ENCODE assay signal across 1 cellular context in the genomic region with DNA sequence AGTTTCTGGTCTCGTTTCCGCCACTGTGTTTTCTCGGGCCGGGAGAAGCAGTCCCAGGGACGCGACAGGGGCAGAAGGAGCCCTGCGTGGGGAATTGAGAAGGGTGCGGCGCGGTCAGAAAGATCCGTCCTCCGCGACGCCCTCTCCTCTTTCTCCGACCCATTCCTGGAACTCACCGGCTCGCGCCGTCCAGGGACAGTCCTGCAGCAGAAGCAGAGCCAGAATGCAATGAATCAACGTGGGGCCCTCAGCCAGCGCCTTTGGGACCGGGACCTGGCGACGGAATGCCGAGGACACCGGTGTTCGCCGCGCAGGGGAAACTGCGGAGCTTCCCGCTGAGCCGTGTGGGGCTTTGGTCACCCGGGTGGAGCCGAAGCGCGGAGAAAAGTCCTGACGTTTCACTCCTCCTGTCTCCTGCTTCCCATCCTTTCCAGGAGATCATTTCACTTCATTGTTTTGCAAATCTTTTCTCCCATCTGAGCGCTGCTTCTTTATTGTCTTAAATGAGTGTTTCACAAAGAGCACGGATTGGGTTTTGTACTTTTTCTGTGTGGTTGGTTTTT.
TF ChIP-seq lines count a peak whose summit lies in the region.

No MANE protein-coding gene starts in this region.

TF ChIP-seq in GM12878, 131 proteins besides CTCF, POLR2A, EP300 and RAD21:
- TF ChIP-seq FOXK2 (IDR thresholded peaks at IDR 0.05) (no peak), TARDBP (IDR thresholded peaks at IDR 0.05; ENCODE audit: borderline replicate concordance) (no peak), ETV6 (conservative IDR thresholded peaks at IDR 0.05 in 1 of 2, IDR thresholded peaks at IDR 0.05 in 1 of 2; ENCODE audit: borderline replicate concordance in 1 of 2, low read depth in 1 of 2) (no peak), PML (IDR thresholded peaks at IDR 0.05; ENCODE audit: low read length) (no peak), SIN3A (IDR thresholded peaks at IDR 0.05; ENCODE audit: low read depth, low read length) (no peak), CBFB (IDR thresholded peaks at IDR 0.05; ENCODE audit: low read depth) (no peak), EGR1 (IDR thresholded peaks at IDR 0.05; ENCODE audit: borderline replicate concordance in 1 of 2, low read depth in 2 of 2, low read length in 2 of 2) (no peak), NR2C2 (IDR thresholded peaks at IDR 0.05; ENCODE audit: borderline replicate concordance, control insufficient read depth, insufficient read length, low read depth) (no peak), ESRRA (IDR thresholded peaks at IDR 0.05; ENCODE audit: low read length) (no peak), RFX5 (IDR thresholded peaks at IDR 0.05; ENCODE audit: low read depth, low read length) (no peak)
- TF ChIP-seq, protein P1, sequence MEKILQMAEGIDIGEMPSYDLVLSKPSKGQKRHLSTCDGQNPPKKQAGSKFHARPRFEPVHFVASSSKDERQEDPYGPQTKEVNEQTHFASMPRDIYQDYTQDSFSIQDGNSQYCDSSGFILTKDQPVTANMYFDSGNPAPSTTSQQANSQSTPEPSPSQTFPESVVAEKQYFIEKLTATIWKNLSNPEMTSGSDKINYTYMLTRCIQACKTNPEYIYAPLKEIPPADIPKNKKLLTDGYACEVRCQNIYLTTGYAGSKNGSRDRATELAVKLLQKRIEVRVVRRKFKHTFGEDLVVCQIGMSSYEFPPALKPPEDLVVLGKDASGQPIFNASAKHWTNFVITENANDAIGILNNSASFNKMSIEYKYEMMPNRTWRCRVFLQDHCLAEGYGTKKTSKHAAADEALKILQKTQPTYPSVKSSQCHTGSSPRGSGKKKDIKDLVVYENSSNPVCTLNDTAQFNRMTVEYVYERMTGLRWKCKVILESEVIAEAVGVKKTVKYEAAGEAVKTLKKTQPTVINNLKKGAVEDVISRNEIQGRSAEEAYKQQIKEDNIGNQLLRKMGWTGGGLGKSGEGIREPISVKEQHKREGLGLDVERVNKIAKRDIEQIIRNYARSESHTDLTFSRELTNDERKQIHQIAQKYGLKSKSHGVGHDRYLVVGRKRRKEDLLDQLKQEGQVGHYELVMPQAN (conservative IDR thresholded peaks at IDR 0.05) = no peak
- TF ChIP-seq, protein P2, sequence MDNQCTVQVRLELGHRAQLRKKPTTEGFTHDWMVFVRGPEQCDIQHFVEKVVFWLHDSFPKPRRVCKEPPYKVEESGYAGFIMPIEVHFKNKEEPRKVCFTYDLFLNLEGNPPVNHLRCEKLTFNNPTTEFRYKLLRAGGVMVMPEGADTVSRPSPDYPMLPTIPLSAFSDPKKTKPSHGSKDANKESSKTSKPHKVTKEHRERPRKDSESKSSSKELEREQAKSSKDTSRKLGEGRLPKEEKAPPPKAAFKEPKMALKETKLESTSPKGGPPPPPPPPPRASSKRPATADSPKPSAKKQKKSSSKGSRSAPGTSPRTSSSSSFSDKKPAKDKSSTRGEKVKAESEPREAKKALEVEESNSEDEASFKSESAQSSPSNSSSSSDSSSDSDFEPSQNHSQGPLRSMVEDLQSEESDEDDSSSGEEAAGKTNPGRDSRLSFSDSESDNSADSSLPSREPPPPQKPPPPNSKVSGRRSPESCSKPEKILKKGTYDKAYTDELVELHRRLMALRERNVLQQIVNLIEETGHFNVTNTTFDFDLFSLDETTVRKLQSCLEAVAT (IDR thresholded peaks at IDR 0.05) = no peak
TF ChIP-seq in GM12878: peak in this region for 0.
